1 cellular context compared by ENCODE assay signal in genomic region chr16:31699601-31700000, GRCh38.
TF ChIP-seq lines count a peak whose summit lies in the region.

No MANE protein-coding gene starts in this region.

TF ChIP-seq in HepG2, 621 proteins besides CTCF, POLR2A, EP300 and RAD21 (continued from another document):
- TF ChIP-seq ZNF766 (CRISPR knock-in tag; IDR thresholded peaks at IDR 0.05; ENCODE audit: borderline replicate concordance): no peak
- TF ChIP-seq ZNF225 (CRISPR knock-in tag; IDR thresholded peaks at IDR 0.05): peak; percentile 23; the same call in 1 of the 2 replicates
- TF ChIP-seq TMF1 (CRISPR knock-in tag; IDR thresholded peaks at IDR 0.05; ENCODE audit: low read depth): no peak
- no peak for TF ChIP-seq TEF (CRISPR knock-in tag; IDR thresholded peaks at IDR 0.05)
- TF ChIP-seq ZUFSP (CRISPR knock-in tag; IDR thresholded peaks at IDR 0.05; ENCODE audit: borderline replicate concordance): no peak
- TF ChIP-seq GFI1 (CRISPR knock-in tag; IDR thresholded peaks at IDR 0.05; ENCODE audit: borderline replicate concordance): 0 out of 2 replicates have a peak, but pooled peaks have one; percentile 9
- TF ChIP-seq ATF5 (CRISPR knock-in tag; IDR thresholded peaks at IDR 0.05; ENCODE audit: low read depth): no peak
- no peak for TF ChIP-seq ARNTL (CRISPR knock-in tag; IDR thresholded peaks at IDR 0.05)
- no peak for TF ChIP-seq NCOR1 (IDR thresholded peaks at IDR 0.05; ENCODE audit: borderline replicate concordance, low read length)
- no peak for TF ChIP-seq CREBL2 (CRISPR knock-in tag; IDR thresholded peaks at IDR 0.05; ENCODE audit: borderline replicate concordance)
- TF ChIP-seq ZBTB42 (CRISPR knock-in tag; IDR thresholded peaks at IDR 0.05): no peak
- TF ChIP-seq ZNF333 (CRISPR knock-in tag; IDR thresholded peaks at IDR 0.05; ENCODE audit: borderline replicate concordance): 0 out of 2 replicates have a peak, but pooled peaks have one; percentile 35
- TF ChIP-seq ZFP82 (CRISPR knock-in tag; IDR thresholded peaks at IDR 0.05; ENCODE audit: borderline replicate concordance): no peak
- TF ChIP-seq KLF9 (CRISPR knock-in tag; IDR thresholded peaks at IDR 0.05; ENCODE audit: low read depth): no peak
- TF ChIP-seq ZBTB46 (CRISPR knock-in tag; IDR thresholded peaks at IDR 0.05; ENCODE audit: borderline replicate concordance): no peak
- no peak for TF ChIP-seq ZNF678 (CRISPR knock-in tag; IDR thresholded peaks at IDR 0.05)
- no peak for TF ChIP-seq ZNF331 (CRISPR knock-in tag; IDR thresholded peaks at IDR 0.05)
- TF ChIP-seq SALL2 (CRISPR knock-in tag; IDR thresholded peaks at IDR 0.05): no peak
- no peak for TF ChIP-seq NKX3-1 (CRISPR knock-in tag; IDR thresholded peaks at IDR 0.05)
- no peak for TF ChIP-seq ZBTB33 (CRISPR knock-in tag; IDR thresholded peaks at IDR 0.05)
- peak; percentile 10; the same call in 1 of the 2 replicates for TF ChIP-seq ZNF569 (CRISPR knock-in tag; IDR thresholded peaks at IDR 0.05; ENCODE audit: borderline replicate concordance)
- no peak for TF ChIP-seq ZNF260 (CRISPR knock-in tag; IDR thresholded peaks at IDR 0.05; ENCODE audit: borderline replicate concordance, low read depth)
